Comparison of ENCODE assay signal across 18 cellular contexts in the genomic region with DNA sequence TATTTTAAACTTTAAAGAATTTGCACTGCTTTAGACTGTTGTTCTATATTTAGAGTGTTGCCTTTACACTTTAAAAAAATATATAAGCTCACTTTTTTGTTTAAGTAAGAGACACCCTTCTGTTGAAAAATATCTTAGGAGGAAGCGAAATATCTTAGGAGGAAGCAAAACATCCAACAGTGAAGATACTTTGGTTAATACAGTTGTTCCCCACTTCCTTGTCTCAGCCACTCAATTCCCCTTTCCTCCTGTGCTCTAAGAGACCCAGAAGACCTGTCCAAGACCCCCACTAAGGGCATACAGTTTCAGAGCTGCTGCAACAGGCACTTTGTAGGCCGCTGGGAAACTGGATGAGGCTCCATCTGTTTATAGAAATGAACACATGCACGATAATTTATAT. TPM values are rescaled to one million over a fixed set of nuclear protein-coding genes. Genes with fewer than 3 reads are reported as not detected.
DNase-seq lines count a peak whose midpoint lies in the region; ATAC-seq and TF ChIP-seq lines count a peak whose summit lies in the region.
"Had no signal": no experiment of that assay in that cellular context is flagged by ENCODE, and none has a peak within 500 bp of the region (broad histone marks: within the 10 kb centered on the region; RNA-seq: fewer than 3 reads in every experiment).

No MANE protein-coding gene starts in this region.

- peak overlapping the region; percentile 55; the same call in 1 of the 2 replicates for H3K27ac Mint-ChIP-seq in HFFc6
- peak overlapping the region in 1 of 9 donors; percentile 4 for H3K27ac Mint-ChIP-seq in naive thymus-derived CD4-positive, alpha-beta T cell

- DNase-seq in DND-41 (no peak), HFFc6 (no peak), NOMO-1 treated with dmso at 0.1 percent for 144 hours (lab: John Stamatoyannopoulos, UW; ENCODE audit: unreplicated experiment) (peak; percentile 60), NCI-H2029 treated with DMSO at 0.1 percent for 48 hours (lab: John Stamatoyannopoulos, UW) (no peak)
- DNase-seq in naive thymus-derived CD4-positive, alpha-beta T cell, result no peak
- no peak for DNase-seq in stimulated activated naive CD4-positive, alpha-beta T cell (lab: John Stamatoyannopoulos, UW)
- DNase-seq: DMS153; SHP77 treated with DMSO at 0.1 percent for 48 hours; stimulated activated CD4-positive, alpha-beta T cell treated with anti-CD3 and anti-CD28 coated beads, Interleukin-4, amount 100 ng/mL, for 1 hour; T1000; upper lobe of left lung had no signal

- H3K9ac ChIP-seq in DND-41 (ENCODE audit: low read depth, low read length), result peak overlapping the region; percentile 14; the same call in 1 of the 2 replicates

- H3K36me3 Mint-ChIP-seq in HFFc6 (ENCODE audit: low read depth), result peaks cover 5% of the 10 kb centered on the region; the same call in 1 of the 2 replicates
- H3K36me3 Mint-ChIP-seq in naive thymus-derived CD4-positive, alpha-beta T cell, result peaks cover 0 to 5% (median 0%) of the 10 kb centered on the region in 5 donors

- no peak overlapping the region for H3K4me2 ChIP-seq in DND-41 (ENCODE audit: insufficient read depth, low read length)

- H3K4me3 ChIP-seq in DND-41 (ENCODE audit: low read depth in 1 of 2, low read length in 2 of 2), result no peak overlapping the region
- no peak overlapping the region for H3K4me3 ChIP-seq in naive thymus-derived CD4-positive, alpha-beta T cell (ENCODE audit: low read length)
- H3K4me3 ChIP-seq: gastroesophageal sphincter, upper lobe of left lung had no signal

- H3K36me3 ChIP-seq in DND-41 (ENCODE audit: insufficient read depth, low read length), result peaks cover 2% of the 10 kb centered on the region; the same call in 1 of the 2 replicates
- peaks cover 0 to 4% (median 3%) of the 10 kb centered on the region in 3 experiments for H3K36me3 ChIP-seq in naive thymus-derived CD4-positive, alpha-beta T cell (ENCODE audit: control insufficient read depth in 2 of 3, insufficient read depth in 3 of 3, low read length in 3 of 3)
- H3K36me3 ChIP-seq: gastroesophageal sphincter had no signal

- no peak for ATAC-seq in DND-41 (ENCODE audit: insufficient read depth, low read depth)
- peak; percentile 55 for ATAC-seq in naive thymus-derived CD4-positive, alpha-beta T cell
- ATAC-seq in HG02623 (IDR thresholded peaks at IDR 0.05; ENCODE audit: unreplicated experiment), result no peak
- ATAC-seq in GM19324 (IDR thresholded peaks at IDR 0.05; ENCODE audit: low FRiP score, unreplicated experiment), result no peak
- ATAC-seq: activated T-helper 17 cell treated with anti-CD3 and anti-CD28 coated beads, Interleukin-2, amount 50 U/mL, for 72 hours; gastroesophageal sphincter; sciatic nerve had no signal

- no peaks in the 10 kb centered on the region; the same call in 1 of the 2 replicates for H3K27me3 Mint-ChIP-seq in HFFc6 (ENCODE audit: insufficient read depth)
- H3K27me3 Mint-ChIP-seq in naive thymus-derived CD4-positive, alpha-beta T cell, result peaks cover 0 to 8% (median 0%) of the 10 kb centered on the region in 5 donors
- H3K27me3 Mint-ChIP-seq: activated T-helper 17 cell treated with anti-CD3 and anti-CD28 coated beads, Interleukin-2, amount 50 U/mL, for 72 hours had no signal

- no peak overlapping the region for H3K4me3 Mint-ChIP-seq in HFFc6
- no peak overlapping the region for H3K4me3 Mint-ChIP-seq in naive thymus-derived CD4-positive, alpha-beta T cell
- H3K4me3 Mint-ChIP-seq: activated T-helper 17 cell treated with anti-CD3 and anti-CD28 coated beads, Interleukin-2, amount 50 U/mL, for 72 hours; neural crest cell had no signal

- POLR2A ChIA-PET in naive thymus-derived CD4-positive, alpha-beta T cell (lab: Charles Lee), result no interaction called here

- H3K9me3 Mint-ChIP-seq in HFFc6, result no peaks in the 10 kb centered on the region
- no peaks in the 10 kb centered on the region for H3K9me3 Mint-ChIP-seq in naive thymus-derived CD4-positive, alpha-beta T cell
- H3K9me3 Mint-ChIP-seq: activated T-helper 17 cell treated with anti-CD3 and anti-CD28 coated beads, Interleukin-2, amount 50 U/mL, for 72 hours; neural crest cell had no signal

- no peaks in the 10 kb centered on the region for H4K20me1 ChIP-seq in DND-41 (ENCODE audit: insufficient read depth, low read length)

- intact Hi-C loops in naive thymus-derived CD4-positive, alpha-beta T cell (cut with micrococcal nuclease), result loop anchor here (1.0 to 10.0 kb wide), 6 partner anchors 12 to 1791 kb away; partner anchors contain the start of genes PHLPP1 (in 1 of the 2), PIGN (in 1 of the 2) and RELCH (in 1 of the 2)

- CTCF ChIA-PET in naive thymus-derived CD4-positive, alpha-beta T cell (lab: Charles Lee), result interaction anchor here (0.7 to 3.0 kb wide), 8 partner anchors 9 to 462 kb away, joined by 3 to 21 read pairs (median 4); no protein-coding TSS in a partner anchor

- TF ChIP-seq CTCF in DND-41 (IDR thresholded peaks at IDR 0.05; ENCODE audit: borderline replicate concordance, extremely low read depth, low read length, poor library complexity, severe bottlenecking), result no peak
- no peak for TF ChIP-seq CTCF in HFFc6 (IDR thresholded peaks at IDR 0.05)

- 0 out of 2 replicates have a peak overlapping the region, but pooled peaks have one; percentile 8 for H2AFZ ChIP-seq in DND-41 (ENCODE audit: low read depth, low read length)

- peak overlapping the region; percentile 65; the same call in 1 of the 2 replicates for H3K27ac ChIP-seq in DND-41 (ENCODE audit: low read length)
- no peak overlapping the region for H3K27ac ChIP-seq in naive thymus-derived CD4-positive, alpha-beta T cell (ENCODE audit: low read depth, low read length)
- H3K27ac ChIP-seq: epithelial cell of prostate, gastroesophageal sphincter had no signal

- H3K4me1 Mint-ChIP-seq in HFFc6 (ENCODE audit: low read depth), result peaks cover 68% of the 10 kb centered on the region
- H3K4me1 Mint-ChIP-seq in naive thymus-derived CD4-positive, alpha-beta T cell, result peaks cover 21 to 31% (median 27%) of the 10 kb centered on the region in 7 donors

- H3K27me3 ChIP-seq in DND-41 (ENCODE audit: insufficient read depth, low read length, poor library complexity), result no peaks in the 10 kb centered on the region
- no peaks in the 10 kb centered on the region for H3K27me3 ChIP-seq in naive thymus-derived CD4-positive, alpha-beta T cell (ENCODE audit: control insufficient read depth in 2 of 2, insufficient read depth in 2 of 2, low read length in 2 of 2)
- H3K27me3 ChIP-seq: gastroesophageal sphincter, upper lobe of left lung had no signal

- H3K79me2 ChIP-seq in DND-41 (ENCODE audit: insufficient read depth, low read length), result peaks cover 5% of the 10 kb centered on the region; the same call in 1 of the 2 replicates

- H3K9me3 ChIP-seq in DND-41 (ENCODE audit: insufficient read depth, low read length, severe bottlenecking), result no peaks in the 10 kb centered on the region
- no peaks in the 10 kb centered on the region for H3K9me3 ChIP-seq in naive thymus-derived CD4-positive, alpha-beta T cell (ENCODE audit: control insufficient read depth in 2 of 3, low read length in 3 of 3)
- H3K9me3 ChIP-seq: gastroesophageal sphincter, upper lobe of left lung had no signal

- peaks cover 58% of the 10 kb centered on the region for H3K4me1 ChIP-seq in DND-41 (ENCODE audit: insufficient read depth, low read length)
- peaks cover 5 to 13% of the 10 kb centered on the region in 2 donors for H3K4me1 ChIP-seq in naive thymus-derived CD4-positive, alpha-beta T cell (ENCODE audit: control insufficient read depth in 2 of 2, insufficient read depth in 2 of 2, low read length in 2 of 2)

RNA-seq across cellular contexts. Expression of gene SERPINB8, which starts 5.8 kb away (rescaled TPM):
- 10 to 100 TPM; 32.6 to 42.9 (median 36.9) TPM for total RNA-seq in HFFc6 (2021; fragmentation: NEBNext Ultra II Directional; extraction: Animal tissue kit (Norgen Biotek cat#: 25700))
- 10 to 100 TPM in 2 of 5 experiments, 1 to 10 TPM in 3; 9.2 to 15.7 (median 10.0) TPM for total RNA-seq in naive thymus-derived CD4-positive, alpha-beta T cell
- polyA plus RNA-seq in naive thymus-derived CD4-positive, alpha-beta T cell, result 1 to 10 TPM; 7.8 to 9.6 TPM

RNA-seq across cellular contexts. Expression of gene HMSD, which starts 26.5 kb away (rescaled TPM):
- total RNA-seq in HFFc6 (2021; fragmentation: NEBNext Ultra II Directional; extraction: Animal tissue kit (Norgen Biotek cat#: 25700)), result under 1 TPM in 2 of 6 experiments, not detected in 4; 0.21 to 0.38 TPM
- 1 to 10 TPM in 1 of 5 experiments, not detected in 4; 5.1 TPM for total RNA-seq in naive thymus-derived CD4-positive, alpha-beta T cell
- polyA plus RNA-seq in naive thymus-derived CD4-positive, alpha-beta T cell, result not detected
- total RNA-seq: gastroesophageal sphincter had no signal
